In the genomic region with DNA sequence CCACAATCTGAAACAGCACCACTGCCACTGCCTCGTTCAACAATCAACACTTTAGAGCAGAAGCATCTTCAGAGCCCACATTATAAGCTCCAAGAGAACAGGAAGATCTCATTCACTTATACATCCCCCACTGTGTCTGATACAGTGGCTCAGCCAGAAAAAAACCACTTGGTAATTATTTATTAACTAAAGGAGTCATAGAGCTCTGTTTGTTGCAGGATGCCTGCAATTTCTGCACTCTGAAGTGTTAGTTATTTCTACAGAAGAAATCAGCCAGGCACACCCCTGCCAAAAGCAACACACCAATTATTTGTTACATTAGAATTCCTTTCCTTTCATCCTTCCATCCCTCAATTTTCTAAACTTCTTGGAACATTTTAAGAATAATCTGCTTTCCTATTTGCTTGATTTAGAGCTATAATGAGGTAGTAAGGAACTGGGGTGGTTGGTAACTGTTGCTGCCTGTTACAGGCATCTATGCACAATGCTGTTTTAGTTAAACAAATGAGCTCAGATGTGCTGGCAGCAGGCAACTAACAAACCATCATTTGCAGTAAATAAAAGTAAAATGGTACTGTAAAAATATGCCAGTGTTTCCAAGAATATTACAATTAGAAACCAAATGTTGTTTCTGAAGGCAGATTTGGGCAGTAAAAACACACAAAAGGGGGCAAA, we compare ENCODE assay signal across 12 cellular contexts.
A peak's percentile ranks its signal among the peaks of the same experiment; 100 is the strongest.
DNase-seq lines count a peak whose midpoint lies in the region; ATAC-seq and TF ChIP-seq lines count a peak whose summit lies in the region.
"Had no signal": no experiment of that assay in that cellular context is flagged by ENCODE, and none has a peak within 500 bp of the region (broad histone marks: within the 10 kb centered on the region; RNA-seq: fewer than 3 reads in every experiment).

No MANE protein-coding gene starts in this region.

- H3K27me3 ChIP-seq in neutrophil, result no peaks in the 10 kb centered on the region

- peak overlapping the region; percentile 83 for H3K27ac ChIP-seq in neutrophil
- H3K27ac ChIP-seq: parathyroid adenoma, PC-9 had no signal

- no peaks in the 10 kb centered on the region for H3K9me3 ChIP-seq in neutrophil

- ATAC-seq in GM18907 (IDR thresholded peaks at IDR 0.05; ENCODE audit: unreplicated experiment) (peak; percentile 72), HG02981 (IDR thresholded peaks at IDR 0.05; ENCODE audit: unreplicated experiment) (peak; percentile 72)

- H3K4me3 ChIP-seq in choroid plexus epithelial cell (ENCODE audit: low read depth, low read length), result no peak overlapping the region
- no peak overlapping the region for H3K4me3 ChIP-seq in neutrophil (ENCODE audit: low read depth in 1 of 2, low read length in 1 of 2)
- H3K4me3 ChIP-seq: PC-9 had no signal

- peaks cover 46 to 59% of the 10 kb centered on the region in 2 experiments for H3K4me1 ChIP-seq in neutrophil (ENCODE audit: control insufficient read depth in 1 of 2, insufficient read depth in 1 of 2, low read depth in 1 of 2, low read length in 1 of 2)
- H3K4me1 ChIP-seq: parathyroid adenoma had no signal

- DNase-seq in choroid plexus epithelial cell (ENCODE audit: low read depth) (peak; percentile 26), NCI-H345 (lab: John Stamatoyannopoulos, UW) (no peak)
- no peak for DNase-seq in stimulated activated naive CD4-positive, alpha-beta T cell (lab: John Stamatoyannopoulos, UW)
- DNase-seq in activated CD4-positive, alpha-beta T cell treated with anti-CD3 and anti-CD28 coated beads, Interleukin-2, amount 50 U/mL, for 48 hours, result no peak
- DNase-seq in activated CD4-positive, alpha-beta T cell treated with anti-CD3 and anti-CD28 coated beads, Interleukin-2, amount 50 U/mL, for 1 hour, result no peak
- DNase-seq: activated CD4-positive, alpha-beta memory T cell treated with anti-CD3 and anti-CD28 coated beads, Interleukin-2, amount 10 ng/mL, durations not matched to agents 7 days and 5 days; PC-9; stimulated activated naive CD4-positive, alpha-beta T cell treated with Interleukin-2 at 50 U/mL for 16 hours had no signal

- H3K36me3 ChIP-seq in neutrophil, result no peaks in the 10 kb centered on the region

- no peak for TF ChIP-seq CTCF in choroid plexus epithelial cell (conservative IDR thresholded peaks at IDR 0.05; ENCODE audit: low read depth, low read length)
- TF ChIP-seq CTCF in neutrophil (IDR thresholded peaks at IDR 0.05), result no peak
